ENCODE assay signal across 12 cellular contexts in the genomic region with DNA sequence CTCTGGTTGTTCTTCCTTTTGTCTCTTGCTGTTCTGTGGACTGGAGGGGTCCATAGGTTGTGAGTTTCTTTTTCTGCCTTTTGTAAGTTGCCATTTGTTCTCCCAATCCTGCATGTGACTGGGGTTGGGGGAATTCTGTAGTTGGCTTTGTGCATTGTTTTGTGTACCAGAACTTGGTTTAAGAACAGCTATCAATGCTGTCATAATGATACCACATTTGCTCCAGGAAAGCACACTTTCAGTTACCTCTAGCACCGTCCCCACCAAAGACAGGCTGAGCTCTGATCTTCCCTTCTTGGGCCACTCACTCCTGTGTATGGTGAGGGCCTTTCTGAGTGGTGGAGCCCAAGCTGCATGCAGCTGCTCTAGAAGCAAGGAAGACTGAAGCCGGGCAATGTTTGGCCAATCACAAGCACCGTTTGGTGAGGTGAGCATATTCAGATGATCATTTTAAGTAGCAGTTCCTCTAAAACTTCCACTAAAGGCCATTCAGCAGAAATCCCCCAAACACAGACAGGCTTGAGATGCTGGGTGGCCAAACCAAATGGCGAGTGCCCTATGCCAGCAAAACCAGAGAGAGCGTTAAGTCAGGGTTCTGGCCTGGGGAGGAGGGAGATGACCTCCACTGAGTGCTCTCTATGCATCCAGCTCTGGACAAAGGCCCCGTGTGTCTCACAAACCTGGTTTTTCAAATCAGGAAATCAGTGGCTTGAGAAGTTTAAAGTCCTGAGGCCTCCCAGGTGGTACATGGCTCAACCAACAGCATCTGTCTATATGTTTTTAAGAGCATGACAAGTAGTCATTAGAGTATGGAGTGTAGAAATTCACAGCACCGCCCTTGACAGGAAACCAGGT.
DNase-seq lines count a peak whose midpoint lies in the region; ATAC-seq, FAIRE-seq and TF ChIP-seq lines count a peak whose summit lies in the region.
"Had no signal": no experiment of that assay in that cellular context is flagged by ENCODE, and none has a peak within 500 bp of the region (broad histone marks: within the 10 kb centered on the region; RNA-seq: fewer than 3 reads in every experiment).

No MANE protein-coding gene starts in this region.

- no TSS peak for BruUV-seq in mammary epithelial cell (replicated peaks; lab: Mats Ljungman, UMichigan)

- H3K9me3 ChIP-seq in OCI-LY3 (ENCODE audit: insufficient read depth, low read length) (no peaks in the 10 kb centered on the region), pancreas (no peaks in the 10 kb centered on the region), mammary epithelial cell (replicated peaks; ENCODE audit: insufficient read depth, low read length) (no peaks in the 10 kb centered on the region)

- WGBS in pancreas, 2 donors: 73 to 86% methylated on average over 7 of the region's 7 CpGs
- WGBS in mammary epithelial cell (ENCODE audit: low coverage, missing lambda C conversion rate): 68% methylated on average over 7 of the region's 7 CpGs

- H3K27ac ChIP-seq in OCI-LY3 (ENCODE audit: low read length) (peak overlapping the region; percentile 81), pancreas (peak overlapping the region in 3 of 4 donors; percentile 39 to 75 (median 62)), mammary epithelial cell (ENCODE audit: insufficient read depth, low read depth, low read length) (no peak overlapping the region)

- FAIRE-seq in pancreas (lab: Jason Lieb, UNC): no peak
- FAIRE-seq: astrocyte had no signal

- dilution Hi-C loops in mammary epithelial cell (cut with HindIII; ENCODE audit: low sequenced_read_pairs): no loop called here

- DNase-seq in pancreas: no peak
- DNase-seq in mammary epithelial cell: no peak
- DNase-seq in SW480 (ENCODE audit: low spot score): no peak
- DNase-seq in NCI-H187 treated with DMSO at 0.1 percent for 48 hours (lab: John Stamatoyannopoulos, UW): no peak
- no peak for DNase-seq in Kasumi-1 (lab: John Stamatoyannopoulos, UW)
- DNase-seq: DMS53, NCI-H526 treated with DMSO at 0.1 percent for 48 hours, T-cell had no signal

- H3K4me2 ChIP-seq in OCI-LY3 (ENCODE audit: low read length) (peak overlapping the region; percentile 49), mammary epithelial cell (ENCODE audit: insufficient read depth, low read depth, low read length) (no peak overlapping the region)

- intact Hi-C loops in pancreas (cut with DNase I): loop anchor here in 1 of 3 donors (10.0 kb wide), 1 partner anchor 185 kb away; no protein-coding TSS in a partner anchor
- intact Hi-C loops in mammary epithelial cell (cut with micrococcal nuclease): no loop called here

- CTCF ChIA-PET in mammary epithelial cell (lab: Charles Lee; ENCODE audit: low non-redundant PET): no interaction called here

- no peaks in the 10 kb centered on the region for H3K79me2 ChIP-seq in OCI-LY3 (ENCODE audit: low read length)
- H3K79me2 ChIP-seq in mammary epithelial cell (ENCODE audit: insufficient read depth, low read length): no peaks in the 10 kb centered on the region

- H2AFZ ChIP-seq in OCI-LY3 (ENCODE audit: low read depth, low read length) (peak overlapping the region; percentile 89), mammary epithelial cell (ENCODE audit: low read depth, low read length) (no peak overlapping the region)

- TF ChIP-seq CTCF in OCI-LY3 (IDR thresholded peaks at IDR 0.05; ENCODE audit: low read depth, low read length): no peak
- no peak for TF ChIP-seq CTCF in pancreas (IDR thresholded peaks at IDR 0.05)
- no peak for TF ChIP-seq CTCF in mammary epithelial cell (conservative IDR thresholded peaks at IDR 0.05 in 1 of 2, IDR thresholded peaks at IDR 0.05 in 1 of 2; ENCODE audit: extremely low read depth in 1 of 2, insufficient read depth in 1 of 2, low read depth in 1 of 2, low read length in 2 of 2)

- H3K4me1 ChIP-seq in OCI-LY3 (ENCODE audit: low read length): peaks cover 31% of the 10 kb centered on the region
- peaks cover under 1 to 16% (median 12%) of the 10 kb centered on the region in 3 donors for H3K4me1 ChIP-seq in pancreas
- no peaks in the 10 kb centered on the region for H3K4me1 ChIP-seq in mammary epithelial cell (ENCODE audit: insufficient read depth, low read length)

- H4K20me1 ChIP-seq in OCI-LY3 (ENCODE audit: insufficient read depth, low read length) (no peaks in the 10 kb centered on the region), mammary epithelial cell (ENCODE audit: insufficient read depth, low read length) (no peaks in the 10 kb centered on the region)

- ATAC-seq in GM18907 (IDR thresholded peaks at IDR 0.05; ENCODE audit: unreplicated experiment) (peak; percentile 90), HG02588 (IDR thresholded peaks at IDR 0.05; ENCODE audit: unreplicated experiment) (peak; percentile 78), pancreas (no peak)
- ATAC-seq: T-cell had no signal

- H3K36me3 ChIP-seq in OCI-LY3 (replicated peaks; ENCODE audit: low read depth, low read length) (no peaks in the 10 kb centered on the region), pancreas (no peaks in the 10 kb centered on the region), mammary epithelial cell (ENCODE audit: insufficient read depth, low read length) (no peaks in the 10 kb centered on the region)

- H3K4me3 ChIP-seq in OCI-LY3 (ENCODE audit: low read length): peak overlapping the region; percentile 12; the same call in 1 of the 2 replicates
- no peak overlapping the region for H3K4me3 ChIP-seq in pancreas
- H3K4me3 ChIP-seq in mammary epithelial cell (replicated peaks in 1 of 3; ENCODE audit: insufficient read depth in 1 of 3, low read depth in 2 of 3, low read length in 3 of 3): no peak overlapping the region

- in situ Hi-C loops in mammary epithelial cell (cut with MboI; ENCODE audit: low sequenced_read_pairs in 2 of 2): no loop called here

- peak overlapping the region; percentile 40 for H3K9ac ChIP-seq in OCI-LY3 (ENCODE audit: low read length)
- no peak overlapping the region for H3K9ac ChIP-seq in mammary epithelial cell (ENCODE audit: insufficient read depth, low read length)

- H3K27me3 ChIP-seq in OCI-LY3 (ENCODE audit: low read depth, low read length): no peaks in the 10 kb centered on the region
- no peaks in the 10 kb centered on the region for H3K27me3 ChIP-seq in pancreas
- no peaks in the 10 kb centered on the region for H3K27me3 ChIP-seq in mammary epithelial cell (ENCODE audit: insufficient read depth, low read length)

Comparison
In these comparisons a context has a peak if more than half of its experiments do, and no peak if none do; other contexts are left out.
1. ATAC-seq: peak in GM18907 (single experiment) and HG02588 (single experiment); none in pancreas (0 of 4).